Comparison of ENCODE assay signal across 8 cellular contexts in genomic region chr6:139540276-139540675, GRCh38.
DNase-seq lines count a peak whose midpoint lies in the region; ATAC-seq, FAIRE-seq and TF ChIP-seq lines count a peak whose summit lies in the region.

No MANE protein-coding gene starts in this region.

- POLR2A ChIA-PET in A549 (lab: Yijun Ruan, JAX): interaction anchor here (1.9 kb wide), 1 partner anchor 166 kb away, joined by 12 read pairs; the partner anchor contains the start of gene CITED2

- H3K4me2 ChIP-seq in A549 (peak overlapping the region; percentile 58), osteoblast (ENCODE audit: insufficient read depth, low read length) (peak overlapping the region; percentile 57)

- 49% methylated on average over 5 of the region's 5 CpGs for WGBS in A549 (ENCODE audit: missing lambda C conversion rate)

- DNase-seq in A549 (ENCODE audit: low read depth in 1 of 2, low spot score in 1 of 2) (no peak), RCC 7860 (ENCODE audit: low spot score) (peak; percentile 33), astrocyte of the hippocampus (ENCODE audit: low read depth, low spot score) (peak; percentile 67), osteoblast (ENCODE audit: insufficient read length, low spot score, missing footprints) (no peak), NCI-H2081 (lab: John Stamatoyannopoulos, UW) (no peak), HTR-8/SVneo (ENCODE audit: insufficient read length, low spot score) (no peak), NCI-H2171 (lab: John Stamatoyannopoulos, UW) (no peak)

- H3K4me1 ChIP-seq in A549 (peaks cover 33% of the 10 kb centered on the region), osteoblast (ENCODE audit: insufficient read depth, low read length) (peaks cover 28% of the 10 kb centered on the region)

- FAIRE-seq in A549 (lab: Jason Lieb, UNC) (no peak), RCC 7860 (lab: Jason Lieb, UNC) (no peak), HTR-8/SVneo (lab: Jason Lieb, UNC) (no peak)

- H3K27ac ChIP-seq in A549 (peak overlapping the region; percentile 47 to 75; a peak in 5 of 6 replicates), osteoblast (ENCODE audit: low read depth, low read length) (peak overlapping the region; percentile 89)

- no peaks in the 10 kb centered on the region for H3K79me2 ChIP-seq in osteoblast (ENCODE audit: insufficient read depth, low read length)

- CTCF ChIA-PET in A549 (lab: Yijun Ruan, JAX): no interaction called here

- H3K36me3 ChIP-seq in osteoblast (ENCODE audit: insufficient read depth, low read length): no peaks in the 10 kb centered on the region

- TF ChIP-seq RAD21 in A549 (conservative IDR thresholded peaks at IDR 0.05 in 1 of 2, IDR thresholded peaks at IDR 0.05 in 1 of 2): no peak

- no peaks in the 10 kb centered on the region for H4K20me1 ChIP-seq in osteoblast (ENCODE audit: insufficient read depth, low read length)

- TF ChIP-seq POLR2A in A549 (IDR thresholded peaks at IDR 0.05; ENCODE audit: low read length): no peak

- no peaks in the 10 kb centered on the region for H3K9me3 ChIP-seq in A549
- no peaks in the 10 kb centered on the region for H3K9me3 ChIP-seq in osteoblast (ENCODE audit: low read depth, low read length)

- peak overlapping the region; percentile 69 for H2AFZ ChIP-seq in osteoblast (ENCODE audit: low read length)

- no peak overlapping the region for H3K4me3 ChIP-seq in A549
- peak overlapping the region; percentile 18 for H3K4me3 ChIP-seq in osteoblast (ENCODE audit: insufficient read depth, low read length)

- TF ChIP-seq EP300 in A549 (IDR thresholded peaks at IDR 0.05): no peak

- TF ChIP-seq CTCF in A549 (IDR thresholded peaks at IDR 0.05): no peak
- TF ChIP-seq CTCF in osteoblast (IDR thresholded peaks at IDR 0.05; ENCODE audit: extremely low read depth, low read depth, low read length): no peak

- no peak; a peak in 1 of 6 replicates for ATAC-seq in A549
- peak; percentile 64 for ATAC-seq in GM21619 (IDR thresholded peaks at IDR 0.05; ENCODE audit: unreplicated experiment)

- H3K27me3 ChIP-seq in osteoblast (ENCODE audit: insufficient read depth, low read length): no peaks in the 10 kb centered on the region

TF ChIP-seq in A549, 52 proteins besides CTCF, POLR2A, EP300 and RAD21:
- TF ChIP-seq NFE2L2 (conservative IDR thresholded peaks at IDR 0.05; ENCODE audit: low read length): no peak
- TF ChIP-seq JUN (IDR thresholded peaks at IDR 0.05): no peak
- no peak for TF ChIP-seq E2F6 (IDR thresholded peaks at IDR 0.05; ENCODE audit: borderline replicate concordance, low read depth)
- TF ChIP-seq ZSCAN20 (CRISPR knock-in tag; IDR thresholded peaks at IDR 0.05): no peak
- no peak for TF ChIP-seq HMGXB4 (CRISPR knock-in tag; IDR thresholded peaks at IDR 0.05; ENCODE audit: borderline replicate concordance)
- TF ChIP-seq FOSL2 (IDR thresholded peaks at IDR 0.05): no peak
- TF ChIP-seq FOSL2 (CRISPR knock-in tag; IDR thresholded peaks at IDR 0.05): no peak
- TF ChIP-seq FOXS1 (CRISPR knock-in tag; IDR thresholded peaks at IDR 0.05): no peak
- TF ChIP-seq KDM5A (IDR thresholded peaks at IDR 0.05): no peak
- TF ChIP-seq CHD2 (IDR thresholded peaks at IDR 0.05; ENCODE audit: low read length, partially characterized antibody): no peak
- no peak for TF ChIP-seq HDAC2 (IDR thresholded peaks at IDR 0.05)
- TF ChIP-seq HOXA7 (CRISPR knock-in tag; IDR thresholded peaks at IDR 0.05): no peak
- TF ChIP-seq HES2 (IDR thresholded peaks at IDR 0.05): no peak
- no peak for TF ChIP-seq MAFK (IDR thresholded peaks at IDR 0.05; ENCODE audit: partially characterized antibody)
- no peak for TF ChIP-seq JUNB (IDR thresholded peaks at IDR 0.05)
- no peak for TF ChIP-seq NPAS2 (CRISPR knock-in tag; IDR thresholded peaks at IDR 0.05; ENCODE audit: borderline replicate concordance)
- no peak for TF ChIP-seq CBX2 (IDR thresholded peaks at IDR 0.05; ENCODE audit: borderline replicate concordance, low read depth)

Comparison
In these comparisons a context has a peak if more than half of its experiments do, and no peak if none do; other contexts are left out.
1. DNase-seq: peak in RCC 7860 (single experiment) and astrocyte of the hippocampus (single experiment); none in A549 (0 of 2), osteoblast (single experiment), NCI-H2081 (0 of 2), HTR-8/SVneo (single experiment) and NCI-H2171 (single experiment).